Comparison of ENCODE assay signal across 8 cellular contexts in the genomic region with DNA sequence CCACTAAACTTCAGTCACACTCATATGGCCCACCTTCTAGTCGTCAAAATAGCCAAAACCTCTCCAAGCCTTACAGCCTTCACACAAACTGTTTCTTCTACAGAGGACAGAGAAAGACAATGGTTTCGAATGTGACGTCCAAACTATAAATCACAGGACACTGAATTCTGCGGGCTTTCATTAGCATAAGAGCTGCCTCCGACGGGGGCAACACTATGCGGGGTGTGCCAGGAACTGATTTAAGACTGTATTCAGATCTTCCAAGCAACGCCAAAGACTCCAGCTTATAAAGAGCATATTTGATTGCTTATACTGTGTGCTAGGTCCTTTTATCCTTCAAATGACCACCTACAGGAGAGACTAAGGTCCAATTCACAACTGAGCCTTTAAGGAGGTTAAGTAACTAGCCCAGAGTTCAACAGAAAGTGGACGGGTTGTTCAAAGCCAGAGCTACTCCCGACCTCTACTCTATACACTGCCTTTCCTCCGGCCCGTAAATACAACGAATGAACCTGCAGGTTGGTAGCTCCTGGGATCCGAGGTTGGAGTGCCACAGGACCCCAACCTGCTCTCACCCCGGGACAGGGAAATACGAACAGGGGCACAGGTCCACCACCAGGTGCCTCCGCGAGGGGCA. TPM values are rescaled to one million over a fixed set of nuclear protein-coding genes. Genes with fewer than 3 reads are reported as not detected.
DNase-seq lines count a peak whose midpoint lies in the region; ATAC-seq and TF ChIP-seq lines count a peak whose summit lies in the region.

No MANE protein-coding gene starts in this region.

- POLR2A ChIA-PET in BJ (lab: Charles Lee) (no interaction called here), OCI-LY7 (lab: Charles Lee) (interaction anchor here (0.7 to 3.1 kb wide), 10 partner anchors 10 to 512 kb away, joined by 3 to 12 read pairs (median 4); a partner anchor contains a TSS)

- peak; percentile 2 for ATAC-seq in GM18870 (IDR thresholded peaks at IDR 0.05; ENCODE audit: unreplicated experiment)
- ATAC-seq in GM21390 (IDR thresholded peaks at IDR 0.05; ENCODE audit: unreplicated experiment) = no peak

- H3K79me2 ChIP-seq in OCI-LY7 (ENCODE audit: insufficient read depth, low read depth, low read length) = peaks cover 28% of the 10 kb centered on the region; the same call in 1 of the 2 replicates

- peaks cover 10% of the 10 kb centered on the region; the same call in 1 of the 2 replicates for H3K9me3 ChIP-seq in OCI-LY7 (ENCODE audit: low read length)
- peaks cover 12% of the 10 kb centered on the region for H3K9me3 ChIP-seq in endodermal cell (ENCODE audit: control insufficient read depth, low read length)

- H3K4me1 ChIP-seq in OCI-LY7 (ENCODE audit: insufficient read depth, low read length, poor library complexity, severe bottlenecking) (peaks cover 16% of the 10 kb centered on the region), endodermal cell (ENCODE audit: control insufficient read depth, insufficient read depth, low read length) (no peaks in the 10 kb centered on the region)

- H2AFZ ChIP-seq in OCI-LY7 (ENCODE audit: low read length) = peak overlapping the region; percentile 87

- TF ChIP-seq CTCF in BJ (IDR thresholded peaks at IDR 0.05; ENCODE audit: insufficient read depth, low read depth, low read length) (peak; percentile 50; the same call in 1 of the 2 replicates), OCI-LY7 (conservative IDR thresholded peaks at IDR 0.05; ENCODE audit: low read length) (peak; percentile 62), endodermal cell (conservative IDR thresholded peaks at IDR 0.05) (peak; percentile 85), nephron progenitor cell (IDR thresholded peaks at IDR 0.05) (peak; percentile 43)

- H3K27ac ChIP-seq in OCI-LY7 (ENCODE audit: low read depth, low read length, poor library complexity, severe bottlenecking) (peak overlapping the region; percentile 77), endodermal cell (ENCODE audit: low read depth, low read length) (no peak overlapping the region)

- peak overlapping the region; percentile 48 for H3K9ac ChIP-seq in endodermal cell (ENCODE audit: extremely low read depth, low read length, poor library complexity, severe bottlenecking)

- H4K20me1 ChIP-seq in OCI-LY7 (ENCODE audit: insufficient read depth, low read length) = no peaks in the 10 kb centered on the region

- intact Hi-C loops in OCI-LY7 (cut with micrococcal nuclease; ENCODE audit: unreplicated experiment) = loop anchor here (5.0 to 10.0 kb wide), 4 partner anchors 51 to 679 kb away; no protein-coding TSS in a partner anchor

- H3K36me3 ChIP-seq in BJ (ENCODE audit: control insufficient read depth, insufficient read depth, low read length) = no peaks in the 10 kb centered on the region
- H3K36me3 ChIP-seq in OCI-LY7 (ENCODE audit: insufficient read depth, low read length) = peaks cover 14% of the 10 kb centered on the region
- H3K36me3 ChIP-seq in endodermal cell (ENCODE audit: control insufficient read depth, insufficient read depth, low read length) = peaks cover 9% of the 10 kb centered on the region

- H3K36me3 Mint-ChIP-seq in endodermal cell (ENCODE audit: low read depth) (peaks cover 31% of the 10 kb centered on the region), nephron progenitor cell (ENCODE audit: low read depth) (peaks cover 68% of the 10 kb centered on the region)

- H3K4me1 Mint-ChIP-seq in endodermal cell (peaks cover 7% of the 10 kb centered on the region), nephron progenitor cell (peaks cover 21% of the 10 kb centered on the region)

- peak overlapping the region; percentile 91 for H3K4me2 ChIP-seq in OCI-LY7 (ENCODE audit: low read length)

- H3K27ac Mint-ChIP-seq in endodermal cell (peak overlapping the region; percentile 93), nephron progenitor cell (peak overlapping the region; percentile 31)

- H3K27me3 Mint-ChIP-seq in endodermal cell (ENCODE audit: insufficient read depth) (no peaks in the 10 kb centered on the region), nephron progenitor cell (ENCODE audit: low read depth, poor library complexity) (peaks cover 5% of the 10 kb centered on the region)

- no peaks in the 10 kb centered on the region for H3K9me2 ChIP-seq in OCI-LY7 (ENCODE audit: insufficient read depth, low read length)

- BruUV-seq in OCI-LY7 (replicated peaks; lab: Mats Ljungman, UMichigan) = TSS peak; percentile 81

- 2 to 6% methylated on average over 8 to 18 of the region's 18 CpGs for WGBS in endodermal cell (ENCODE audit: insufficient coverage in 1 of 2, insufficient read length in 1 of 2), 2 experiments

- peaks cover 19% of the 10 kb centered on the region for H3K9me3 Mint-ChIP-seq in endodermal cell
- peaks cover 35% of the 10 kb centered on the region for H3K9me3 Mint-ChIP-seq in nephron progenitor cell

- H3K27me3 ChIP-seq in BJ (ENCODE audit: control insufficient read depth, insufficient read depth, low read length) (no peaks in the 10 kb centered on the region), endodermal cell (ENCODE audit: control insufficient read depth, insufficient read depth, low read length, poor library complexity, severe bottlenecking) (no peaks in the 10 kb centered on the region)

- DNase-seq in BJ (ENCODE audit: low read depth) (no peak), OCI-LY7 (ENCODE audit: low spot score) (no peak), endodermal cell (no peak), nephron progenitor cell (peak; percentile 26), activated gamma-delta T cell treated with Interleukin-2 at 50 U/mL for 16 hours (no peak)
- no peak for DNase-seq in stimulated activated CD8-positive, alpha-beta memory T cell treated with anti-CD3 and anti-CD28 coated beads, Interleukin-4, amount 100 ng/mL, for 48 hours

- H3K4me3 Mint-ChIP-seq in endodermal cell (peak overlapping the region; percentile 83), nephron progenitor cell (peak overlapping the region; percentile 81)

- peak overlapping the region; percentile 94 for H3K4me3 ChIP-seq in BJ (ENCODE audit: low read depth, low read length)
- peak overlapping the region; percentile 73 for H3K4me3 ChIP-seq in OCI-LY7 (ENCODE audit: low read depth, low read length, poor library complexity, severe bottlenecking)
- peak overlapping the region; percentile 94 for H3K4me3 ChIP-seq in endodermal cell (ENCODE audit: low read length)

- CTCF ChIA-PET in BJ (lab: Yijun Ruan, JAX) = interaction anchor here (0.6 to 2.5 kb wide), 11 partner anchors 9 to 462 kb away, joined by 3 to 12 read pairs (median 4); a partner anchor contains a TSS
- CTCF ChIA-PET in OCI-LY7 (lab: Charles Lee; ENCODE audit: unreplicated experiment) = interaction anchor here (0.6 kb wide), 1 partner anchor 86 kb away, joined by 3 read pairs; no protein-coding TSS in a partner anchor

RNA-seq across cellular contexts. Expression of a gene that starts 0.6 kb away (rescaled TPM):
- 2.3 and 2.9 TPM in 2 replicates for polyA plus RNA-seq in BJ (2011; rRNA removed)
- 0.57 and 0.76 TPM in 2 replicates for polyA minus RNA-seq in BJ (2011; rRNA and poly(A)+ RNA removed)
- total RNA-seq in OCI-LY7 (2014; rRNA removed; shearing (Covaris generic)) = 8.7 and 10.0 TPM in 2 replicates
- total RNA-seq in OCI-LY7 (2022) = 14.6 and 19.8 TPM in 2 replicates
- total RNA-seq in endodermal cell = 10 to 100 TPM; 15.9 to 23.2 TPM
- polyA plus RNA-seq in endodermal cell (2013, experiment 1 of 2) = 9.5 TPM
- 8.9 TPM for polyA plus RNA-seq in endodermal cell (2013, experiment 2 of 2)

RNA-seq across cellular contexts. Expression of a gene that starts 0.7 kb away (rescaled TPM):
- polyA plus RNA-seq in BJ (2011; rRNA removed) = 6.8 and 11.0 TPM in 2 replicates
- 2.7 and 5.6 TPM in 2 replicates for polyA minus RNA-seq in BJ (2011; rRNA and poly(A)+ RNA removed)
- total RNA-seq in OCI-LY7 (2014; rRNA removed; shearing (Covaris generic)) = 5.8 and 13.8 TPM in 2 replicates
- total RNA-seq in OCI-LY7 (2022) = 31.3 and 33.0 TPM in 2 replicates
- 10 to 100 TPM; 15.3 to 16.6 TPM for total RNA-seq in endodermal cell
- 16.2 TPM for polyA plus RNA-seq in endodermal cell (2013, experiment 1 of 2)
- polyA plus RNA-seq in endodermal cell (2013, experiment 2 of 2) = 12.4 TPM
